Comparison of ENCODE assay signal across 34 cellular contexts in genomic region chr1:201205036-201205435, GRCh38. TPM values are rescaled to one million over a fixed set of nuclear protein-coding genes. Genes with fewer than 3 reads are reported as not detected.
"Had no signal": no experiment of that assay in that cellular context is flagged by ENCODE, and none has a peak within 500 bp of the region (broad histone marks: within the 10 kb centered on the region; RNA-seq: fewer than 3 reads in every experiment).

No MANE protein-coding gene starts in this region.

- H3K36me3 ChIP-seq: MG63 had no signal

- H3K4me2 ChIP-seq: KMS-11 had no signal

- DNase-seq: Karpas-422, Kasumi-1, KBM-7, KG1, MG63, MM.1S, MV-4-11, NCI-H1048, NCI-H1092, NCI-H1092 treated with DMSO at 0.1 percent for 48 hours, NCI-H1105, NCI-H1105 treated with DMSO at 0.1 percent for 48 hours, NCI-H1417 treated with DMSO at 0.1 percent for 48 hours, NCI-H1436, NCI-H1436 treated with DMSO at 0.1 percent for 48 hours, NCI-H146, NCI-H1694, NCI-H1694 treated with DMSO at 0.1 percent for 48 hours, NCI-H187, NCI-H187 treated with DMSO at 0.1 percent for 48 hours, NCI-H1930, NCI-H2029, NCI-H2029 treated with DMSO at 0.1 percent for 48 hours, NCI-H2081, NCI-H2081 treated with DMSO at 0.1 percent for 48 hours, NCI-H2171, NCI-H2171 treated with DMSO at 0.1 percent for 48 hours, NCI-H2227 treated with DMSO at 0.1 percent for 48 hours, NCI-H226, NCI-H345, NCI-H446, NCI-H446 treated with DMSO at 0.1 percent for 48 hours had no signal

- H3K9ac ChIP-seq: KMS-11 had no signal

- H3K27me3 ChIP-seq: MG63 had no signal

- H3K4me3 ChIP-seq: MG63 had no signal

- H3K27ac ChIP-seq: KMS-11 had no signal

- H3K9me3 ChIP-seq: MG63 had no signal

RNA-seq across cellular contexts. Expression of gene IGFN1, which starts 14.4 kb away (rescaled TPM):
- total RNA-seq: M059J had no signal
